Comparison of ENCODE assay signal across 1 cellular context in the genomic region with DNA sequence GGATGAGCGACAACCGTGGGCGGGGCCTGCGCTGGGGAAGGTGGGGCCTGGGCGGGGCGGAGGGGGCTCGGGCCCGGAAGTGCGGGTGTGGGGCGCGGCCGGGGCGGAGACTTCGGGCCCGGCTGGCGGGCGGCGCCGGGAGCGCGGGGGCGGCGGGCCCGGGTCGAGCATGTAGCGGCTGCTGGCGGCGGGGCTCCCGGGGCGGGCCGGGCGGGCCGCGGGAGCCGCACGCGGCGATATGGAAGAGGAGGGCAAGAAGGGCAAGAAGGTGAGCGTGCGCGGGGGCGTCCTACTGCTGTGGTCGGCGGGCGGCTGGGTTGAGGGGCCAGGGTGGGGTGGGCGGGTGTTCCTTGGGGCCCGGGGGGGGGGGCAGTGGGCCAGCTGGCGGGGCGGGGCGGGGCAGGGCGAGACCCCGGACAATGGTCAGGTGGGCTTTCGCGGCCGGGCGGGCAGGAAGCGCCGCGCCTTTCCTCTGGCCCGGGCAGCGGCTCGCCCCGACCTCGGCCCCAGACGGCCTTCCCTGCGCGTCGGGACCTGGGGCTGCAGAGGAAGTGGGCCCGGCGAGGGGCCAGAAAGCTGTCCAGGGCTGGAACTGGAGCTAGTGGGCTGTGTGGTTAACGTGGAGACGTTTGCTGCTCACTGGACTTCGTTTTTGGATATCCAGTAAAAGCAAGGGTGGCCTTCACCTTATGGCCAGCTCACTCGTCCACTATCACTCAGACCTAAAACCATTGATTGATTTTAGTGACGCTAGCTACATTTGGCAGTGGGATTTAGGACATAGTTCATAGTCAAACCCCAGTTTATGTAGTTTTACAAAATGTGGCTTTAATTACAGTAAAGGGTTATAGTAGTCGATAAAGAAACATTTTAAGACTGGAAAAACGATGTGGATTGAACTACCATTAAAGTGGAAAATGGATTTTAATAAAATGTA.
TF ChIP-seq lines count a peak whose summit lies in the region.

Gene CCM2, plus strand, starts transcription at position 106 of the 937 bp plus-strand sequence. Its CDS starts 133 bp downstream, at position 239.

TF ChIP-seq in H1, 55 proteins besides CTCF, POLR2A, EP300 and RAD21:
- TF ChIP-seq POLR2AphosphoS5 (IDR thresholded peaks at IDR 0.05; ENCODE audit: low read depth, low read length) (no peak), ZNF274 (IDR thresholded peaks at IDR 0.05; ENCODE audit: borderline replicate concordance, extremely low read depth, low read length) (no peak), EGR1 (IDR thresholded peaks at IDR 0.05; ENCODE audit: borderline replicate concordance, low read depth, low read length) (peak; percentile 55), HDAC6 (IDR thresholded peaks at IDR 0.05; ENCODE audit: low read depth, low read length) (no peak), KDM4A (IDR thresholded peaks at IDR 0.05; ENCODE audit: low read depth, low read length, severe bottlenecking) (peak; percentile 10), MAFK (IDR thresholded peaks at IDR 0.05; ENCODE audit: low read depth, low read length) (no peak), CEBPB (IDR thresholded peaks at IDR 0.05; ENCODE audit: low read depth, low read length) (no peak), FOSL1 (IDR thresholded peaks at IDR 0.05; ENCODE audit: insufficient read depth, low read depth, low read length) (no peak), TCF12 (IDR thresholded peaks at IDR 0.05; ENCODE audit: low read depth, low read length) (no peak), KDM1A (IDR thresholded peaks at IDR 0.05; ENCODE audit: borderline replicate concordance, low read length) (no peak)
TF ChIP-seq in H1: peak in this region for 2.
